ENCODE assay signal across 9 cellular contexts in the genomic region with DNA sequence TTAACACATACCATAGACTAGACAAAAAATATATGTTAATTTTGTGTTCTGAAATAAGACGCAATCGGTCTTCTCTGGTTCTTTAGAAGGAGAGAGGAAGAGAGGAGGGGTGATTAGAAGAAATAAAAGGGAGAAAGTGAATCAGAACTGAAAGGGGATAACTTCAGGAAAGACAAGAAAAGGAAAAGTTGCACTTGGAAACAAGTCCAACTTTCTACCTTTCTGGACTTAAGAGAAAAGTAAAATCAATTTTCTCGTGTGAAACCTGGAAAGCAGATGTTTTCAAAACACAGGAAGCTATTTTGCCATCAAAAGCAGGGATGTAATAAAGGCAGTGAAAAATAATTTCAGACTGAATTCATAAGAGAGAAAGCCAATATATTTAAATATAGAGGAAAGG. TPM values are rescaled to one million over a fixed set of nuclear protein-coding genes. Genes with fewer than 3 reads are reported as not detected.
DNase-seq lines count a peak whose midpoint lies in the region; ATAC-seq and TF ChIP-seq lines count a peak whose summit lies in the region.
"Had no signal": no experiment of that assay in that cellular context is flagged by ENCODE, and none has a peak within 500 bp of the region (broad histone marks: within the 10 kb centered on the region; RNA-seq: fewer than 3 reads in every experiment).

No MANE protein-coding gene starts in this region.

- H3K4me3 ChIP-seq in AG10803 (ENCODE audit: low read length) (peak overlapping the region; percentile 76), LNCaP clone FGC (ENCODE audit: low read depth, low read length) (peak overlapping the region; percentile 71), neural cell (ENCODE audit: low read length) (peak overlapping the region; percentile 69)

- H3K79me2 ChIP-seq in neural cell (replicated peaks; ENCODE audit: insufficient read depth, low read length), result peaks cover 82% of the 10 kb centered on the region

- intact Hi-C loops in dendritic cell treated with granulocyte-macrophage colony-stimulating factor and Interleukin-4, amounts not matched to agents 40 ng/mL and 50 ng/mL, for 4 days (cut with micrococcal nuclease), result loop anchor here (10.0 kb wide), 2 partner anchors 125 to 395 kb away; no protein-coding TSS in a partner anchor

- no peak for ATAC-seq in HG02852 (IDR thresholded peaks at IDR 0.05; ENCODE audit: unreplicated experiment)
- ATAC-seq in omental fat pad (ENCODE audit: low FRiP score), result no peak

- H3K27me3 ChIP-seq in neural cell (ENCODE audit: insufficient read depth, low read depth, low read length), result peaks cover 31% of the 10 kb centered on the region

- no peak for TF ChIP-seq EP300 in neural cell (conservative IDR thresholded peaks at IDR 0.05; ENCODE audit: poor library complexity, severe bottlenecking)

- TF ChIP-seq CTCF in AG10803 (conservative IDR thresholded peaks at IDR 0.05; ENCODE audit: low read length), result no peak
- no peak for TF ChIP-seq CTCF in LNCaP clone FGC (IDR thresholded peaks at IDR 0.05; ENCODE audit: control insufficient read depth, extremely low read depth, insufficient read depth)
- no peak for TF ChIP-seq CTCF in neural cell (IDR thresholded peaks at IDR 0.05; ENCODE audit: poor library complexity, severe bottlenecking)
- no peak for TF ChIP-seq CTCF in omental fat pad (IDR thresholded peaks at IDR 0.05)

- H3K27ac ChIP-seq in neural cell (ENCODE audit: low read length), result peak overlapping the region; percentile 95

- no peaks in the 10 kb centered on the region for H3K9me2 ChIP-seq in neural cell (ENCODE audit: insufficient read depth, low read length)

- no peaks in the 10 kb centered on the region for H3K9me3 Mint-ChIP-seq in dendritic cell treated with granulocyte-macrophage colony-stimulating factor and Interleukin-4, amounts not matched to agents 40 ng/mL and 50 ng/mL, for 4 days

- H2AFZ ChIP-seq in neural cell (ENCODE audit: low read depth, low read length), result no peak overlapping the region

- H3K4me2 ChIP-seq in neural cell (ENCODE audit: low read length), result peak overlapping the region; percentile 85

- H3K36me3 ChIP-seq in neural cell (ENCODE audit: insufficient read depth, low read length), result no peaks in the 10 kb centered on the region

- H4K20me1 ChIP-seq in neural cell (ENCODE audit: insufficient read depth), result no peaks in the 10 kb centered on the region

- no peak for TF ChIP-seq RAD21 in neural cell (conservative IDR thresholded peaks at IDR 0.05)

- peaks cover 47% of the 10 kb centered on the region for H3K27me3 Mint-ChIP-seq in dendritic cell treated with granulocyte-macrophage colony-stimulating factor and Interleukin-4, amounts not matched to agents 40 ng/mL and 50 ng/mL, for 4 days

- peak overlapping the region; percentile 90 for H3K4me3 Mint-ChIP-seq in dendritic cell treated with granulocyte-macrophage colony-stimulating factor and Interleukin-4, amounts not matched to agents 40 ng/mL and 50 ng/mL, for 4 days

- H3K9ac ChIP-seq in neural cell (ENCODE audit: low read length), result peak overlapping the region; percentile 98

- DNase-seq in AG10803 (ENCODE audit: low read depth) (no peak), LNCaP clone FGC (ENCODE audit: low read depth) (no peak), NCI-H2029 (lab: John Stamatoyannopoulos, UW) (no peak), omental fat pad (ENCODE audit: low spot score) (no peak)
- no peak for DNase-seq in activated CD4-positive, CD25-positive, alpha-beta regulatory T cell (lab: John Stamatoyannopoulos, UW)
- DNase-seq: activated CD4-positive, alpha-beta T cell treated with anti-CD3 and anti-CD28 coated beads for 48 hours had no signal

- H3K4me1 Mint-ChIP-seq in dendritic cell treated with granulocyte-macrophage colony-stimulating factor and Interleukin-4, amounts not matched to agents 40 ng/mL and 50 ng/mL, for 4 days (ENCODE audit: low read depth), result peaks cover 65% of the 10 kb centered on the region

- H3K36me3 Mint-ChIP-seq in dendritic cell treated with granulocyte-macrophage colony-stimulating factor and Interleukin-4, amounts not matched to agents 40 ng/mL and 50 ng/mL, for 4 days (ENCODE audit: low read depth), result peaks cover 17% of the 10 kb centered on the region

- H3F3A ChIP-seq in neural cell (ENCODE audit: insufficient read depth, low read length, poor library complexity, severe bottlenecking), result peaks cover 15% of the 10 kb centered on the region

- H3K27ac Mint-ChIP-seq in dendritic cell treated with granulocyte-macrophage colony-stimulating factor and Interleukin-4, amounts not matched to agents 40 ng/mL and 50 ng/mL, for 4 days, result peak overlapping the region; percentile 92

- H3K9me3 ChIP-seq in neural cell (ENCODE audit: low read length), result no peaks in the 10 kb centered on the region

TF ChIP-seq in neural cell, 6 proteins besides CTCF, POLR2A, EP300 and RAD21:
- TF ChIP-seq POLR2AphosphoS5 (IDR thresholded peaks at IDR 0.05) (no peak), TAF1 (IDR thresholded peaks at IDR 0.05; ENCODE audit: low read depth) (no peak), SMC3 (conservative IDR thresholded peaks at IDR 0.05; ENCODE audit: poor library complexity) (no peak), EZH2 (IDR thresholded peaks at IDR 0.05; ENCODE audit: borderline replicate concordance, insufficient read depth, low read length, poor library complexity, severe bottlenecking) (no peak), MXI1 (conservative IDR thresholded peaks at IDR 0.05; ENCODE audit: poor library complexity, severe bottlenecking) (no peak)
- TF ChIP-seq, protein P1, sequence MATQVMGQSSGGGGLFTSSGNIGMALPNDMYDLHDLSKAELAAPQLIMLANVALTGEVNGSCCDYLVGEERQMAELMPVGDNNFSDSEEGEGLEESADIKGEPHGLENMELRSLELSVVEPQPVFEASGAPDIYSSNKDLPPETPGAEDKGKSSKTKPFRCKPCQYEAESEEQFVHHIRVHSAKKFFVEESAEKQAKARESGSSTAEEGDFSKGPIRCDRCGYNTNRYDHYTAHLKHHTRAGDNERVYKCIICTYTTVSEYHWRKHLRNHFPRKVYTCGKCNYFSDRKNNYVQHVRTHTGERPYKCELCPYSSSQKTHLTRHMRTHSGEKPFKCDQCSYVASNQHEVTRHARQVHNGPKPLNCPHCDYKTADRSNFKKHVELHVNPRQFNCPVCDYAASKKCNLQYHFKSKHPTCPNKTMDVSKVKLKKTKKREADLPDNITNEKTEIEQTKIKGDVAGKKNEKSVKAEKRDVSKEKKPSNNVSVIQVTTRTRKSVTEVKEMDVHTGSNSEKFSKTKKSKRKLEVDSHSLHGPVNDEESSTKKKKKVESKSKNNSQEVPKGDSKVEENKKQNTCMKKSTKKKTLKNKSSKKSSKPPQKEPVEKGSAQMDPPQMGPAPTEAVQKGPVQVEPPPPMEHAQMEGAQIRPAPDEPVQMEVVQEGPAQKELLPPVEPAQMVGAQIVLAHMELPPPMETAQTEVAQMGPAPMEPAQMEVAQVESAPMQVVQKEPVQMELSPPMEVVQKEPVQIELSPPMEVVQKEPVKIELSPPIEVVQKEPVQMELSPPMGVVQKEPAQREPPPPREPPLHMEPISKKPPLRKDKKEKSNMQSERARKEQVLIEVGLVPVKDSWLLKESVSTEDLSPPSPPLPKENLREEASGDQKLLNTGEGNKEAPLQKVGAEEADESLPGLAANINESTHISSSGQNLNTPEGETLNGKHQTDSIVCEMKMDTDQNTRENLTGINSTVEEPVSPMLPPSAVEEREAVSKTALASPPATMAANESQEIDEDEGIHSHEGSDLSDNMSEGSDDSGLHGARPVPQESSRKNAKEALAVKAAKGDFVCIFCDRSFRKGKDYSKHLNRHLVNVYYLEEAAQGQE (IDR thresholded peaks at IDR 0.05; ENCODE audit: borderline replicate concordance), result no peak

RNA-seq across cellular contexts. Expression of a gene that starts 11.9 kb away (rescaled TPM):
- 26.4 and 27.7 TPM in 2 replicates for polyA plus RNA-seq in neural cell
- 112 and 179 TPM in 2 replicates for polyA minus RNA-seq in neural cell
- 10 to 100 TPM; 11.8 to 35.2 (median 13.7) TPM for total RNA-seq in omental fat pad
